In the genomic region with DNA sequence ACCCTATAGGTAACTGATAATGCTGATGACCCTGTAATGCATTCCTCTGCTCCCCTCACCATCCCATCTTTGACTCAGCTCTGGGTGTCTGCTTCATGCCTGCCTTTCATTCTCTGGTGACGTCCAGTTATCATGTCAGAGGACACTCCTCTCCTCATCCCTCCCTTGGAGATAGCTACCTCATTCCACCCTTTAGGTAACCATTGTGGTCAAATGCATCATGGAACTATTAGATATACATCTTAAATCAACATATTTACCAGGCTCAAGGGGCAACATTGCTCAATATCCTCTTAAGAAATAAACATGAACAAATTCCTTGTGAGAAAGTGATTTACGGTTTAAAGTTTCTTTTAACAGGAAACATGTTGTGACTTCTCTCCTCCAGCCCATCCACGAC, we compare ENCODE assay signal across 21 cellular contexts.
DNase-seq lines count a peak whose midpoint lies in the region; ATAC-seq, FAIRE-seq and TF ChIP-seq lines count a peak whose summit lies in the region.
"Had no signal": no experiment of that assay in that cellular context is flagged by ENCODE, and none has a peak within 500 bp of the region (broad histone marks: within the 10 kb centered on the region; RNA-seq: fewer than 3 reads in every experiment).

No MANE protein-coding gene starts in this region.

- intact Hi-C loops in kidney (cut with DNase I) (no loop called here), left colon (cut with DNase I, micrococcal nuclease) (no loop called here)

- no peaks in the 10 kb centered on the region for H3K36me3 ChIP-seq in brain microvascular endothelial cell (replicated peaks)
- H3K36me3 ChIP-seq in hepatocyte (replicated peaks; ENCODE audit: insufficient read depth, low read depth), result no peaks in the 10 kb centered on the region
- no peaks in the 10 kb centered on the region for H3K36me3 ChIP-seq in MG63
- H3K36me3 ChIP-seq in kidney (ENCODE audit: control insufficient read depth in 1 of 2, insufficient read depth in 2 of 2, low read length in 2 of 2), result no peaks in the 10 kb centered on the region
- no peaks in the 10 kb centered on the region for H3K36me3 ChIP-seq in smooth muscle cell (ENCODE audit: low read depth)
- H3K36me3 ChIP-seq: ovary, upper lobe of right lung had no signal

- no peak overlapping the region for H3K4me2 ChIP-seq in hepatocyte
- no peak overlapping the region for H3K4me2 ChIP-seq in smooth muscle cell

- TF ChIP-seq CTCF in AG09309 (IDR thresholded peaks at IDR 0.05; ENCODE audit: control insufficient read depth, insufficient read depth, low read depth, low read length, missing control alignments) (no peak), brain microvascular endothelial cell (IDR thresholded peaks at IDR 0.05; ENCODE audit: low read depth, low read length, missing control alignments) (no peak), hepatocyte (IDR thresholded peaks at IDR 0.05; ENCODE audit: poor library complexity) (no peak), kidney (IDR thresholded peaks at IDR 0.05; ENCODE audit: borderline replicate concordance, extremely low read depth, insufficient read depth) (no peak), smooth muscle cell (IDR thresholded peaks at IDR 0.05; ENCODE audit: borderline replicate concordance, insufficient read depth, poor library complexity, severe bottlenecking) (no peak)

- in situ Hi-C loops in brain microvascular endothelial cell (cut with HindIII; ENCODE audit: low pct_ligation_motif_present, low sequenced_read_pairs), result no loop called here

- H3K9me3 ChIP-seq in hepatocyte (ENCODE audit: low read depth) (no peaks in the 10 kb centered on the region), MG63 (0 out of 2 replicates have a peak, but pooled peaks cover 5% of the 10 kb centered on the region), kidney (ENCODE audit: control insufficient read depth in 1 of 2, low read length in 2 of 2) (peaks cover 0 to 3% of the 10 kb centered on the region in 2 donors), smooth muscle cell (replicated peaks; ENCODE audit: low read depth) (no peaks in the 10 kb centered on the region)
- H3K9me3 ChIP-seq: ovary, upper lobe of right lung had no signal

- H3K79me2 ChIP-seq in hepatocyte (no peaks in the 10 kb centered on the region), smooth muscle cell (ENCODE audit: low read depth) (no peaks in the 10 kb centered on the region)

- DNase-seq in AG09309 (ENCODE audit: low read depth), result peak; percentile 67
- peak; percentile 39 for DNase-seq in HS-5 (ENCODE audit: low read depth)
- DNase-seq in brain microvascular endothelial cell, result peak; percentile 84
- DNase-seq in hepatocyte (ENCODE audit: low spot score), result peak; percentile 13
- no peak for DNase-seq in MG63
- no peak for DNase-seq in kidney
- no peak for DNase-seq in left colon
- DNase-seq in smooth muscle cell (lab: John Stamatoyannopoulos, UW; ENCODE audit: unreplicated experiment), result no peak
- DNase-seq: activated CD4-positive, alpha-beta memory T cell treated with anti-CD3 and anti-CD28 coated beads for 36 hours; activated naive CD8-positive, alpha-beta T cell treated with anti-CD3 and anti-CD28 coated beads for 36 hours; activated T-cell treated with anti-CD3 and anti-CD28 coated beads, Interleukin-2, amount 50 U/mL, for 48 hours; AML-193; endodermal cell; head of caudate nucleus; kidney glomerular epithelial cell; NCI-H1105 treated with DMSO at 0.1 percent for 48 hours; ovary; small intestine; stimulated activated naive CD4-positive, alpha-beta T cell; upper lobe of right lung had no signal

- H4K20me1 ChIP-seq in hepatocyte (ENCODE audit: insufficient read depth, poor library complexity, severe bottlenecking) (no peaks in the 10 kb centered on the region), smooth muscle cell (ENCODE audit: low read depth) (no peaks in the 10 kb centered on the region)

- no peak overlapping the region for H3K4me3 ChIP-seq in AG09309 (ENCODE audit: control insufficient read depth, low read depth, low read length)
- H3K4me3 ChIP-seq in brain microvascular endothelial cell (ENCODE audit: low read depth, low read length), result no peak overlapping the region
- no peak overlapping the region for H3K4me3 ChIP-seq in hepatocyte
- H3K4me3 ChIP-seq in MG63, result no peak overlapping the region
- no peak overlapping the region for H3K4me3 ChIP-seq in kidney (ENCODE audit: low read length in 2 of 2)
- no peak overlapping the region for H3K4me3 ChIP-seq in smooth muscle cell
- H3K4me3 ChIP-seq: ovary, upper lobe of right lung had no signal

- no peak for FAIRE-seq in kidney (lab: Jason Lieb, UNC)
- FAIRE-seq: small intestine had no signal

- H3K27me3 ChIP-seq in brain microvascular endothelial cell (replicated peaks) (no peaks in the 10 kb centered on the region), hepatocyte (no peaks in the 10 kb centered on the region), MG63 (no peaks in the 10 kb centered on the region), smooth muscle cell (ENCODE audit: low read depth) (no peaks in the 10 kb centered on the region)
- H3K27me3 ChIP-seq: ovary, upper lobe of right lung had no signal

- H3K27ac ChIP-seq in brain microvascular endothelial cell (peak overlapping the region; percentile 66), hepatocyte (no peak overlapping the region), kidney (ENCODE audit: low read depth in 2 of 2, low read length in 2 of 2) (no peak overlapping the region), smooth muscle cell (ENCODE audit: low read depth) (no peak overlapping the region)
- H3K27ac ChIP-seq: ovary, upper lobe of right lung had no signal

- no peak overlapping the region for H3K9ac ChIP-seq in kidney (ENCODE audit: low read length in 2 of 2)
- no peak overlapping the region for H3K9ac ChIP-seq in smooth muscle cell (ENCODE audit: low read depth)

- no peaks in the 10 kb centered on the region for H3F3A ChIP-seq in smooth muscle cell (ENCODE audit: low read depth)

- no peak for ATAC-seq in left colon
- ATAC-seq: SK-N-SH treated with all-trans-retinoic acid at 6 μM for 48 hours, upper lobe of right lung had no signal

- H3K4me1 ChIP-seq in hepatocyte (ENCODE audit: insufficient read depth), result no peaks in the 10 kb centered on the region
- H3K4me1 ChIP-seq in kidney (ENCODE audit: control insufficient read depth in 1 of 2, insufficient read depth in 1 of 2, low read depth in 1 of 2, low read length in 2 of 2), result no peaks in the 10 kb centered on the region
- H3K4me1 ChIP-seq in smooth muscle cell (ENCODE audit: low read depth), result no peaks in the 10 kb centered on the region
- H3K4me1 ChIP-seq: upper lobe of right lung had no signal

- no peaks in the 10 kb centered on the region for H3K9me2 ChIP-seq in hepatocyte (replicated peaks; ENCODE audit: insufficient read depth)

- H2AFZ ChIP-seq in hepatocyte (no peak overlapping the region), smooth muscle cell (ENCODE audit: low read depth) (no peak overlapping the region)

- 67% methylated on average over 3 of the region's 3 CpGs for WGBS in hepatocyte (ENCODE audit: low lambda C conversion rate, missing lambda C conversion rate)
- WGBS in smooth muscle cell (ENCODE audit: low lambda C conversion rate), result 64% methylated on average over 3 of the region's 3 CpGs

Comparison
In these comparisons a context has a peak if more than half of its experiments do, and no peak if none do; other contexts are left out.
1. DNase-seq: peak in AG09309 (single experiment), HS-5 (single experiment), brain microvascular endothelial cell (single experiment) and hepatocyte (single experiment); none in MG63 (single experiment), kidney (single experiment), left colon (0 of 2) and smooth muscle cell (single experiment).